In the genomic region with DNA sequence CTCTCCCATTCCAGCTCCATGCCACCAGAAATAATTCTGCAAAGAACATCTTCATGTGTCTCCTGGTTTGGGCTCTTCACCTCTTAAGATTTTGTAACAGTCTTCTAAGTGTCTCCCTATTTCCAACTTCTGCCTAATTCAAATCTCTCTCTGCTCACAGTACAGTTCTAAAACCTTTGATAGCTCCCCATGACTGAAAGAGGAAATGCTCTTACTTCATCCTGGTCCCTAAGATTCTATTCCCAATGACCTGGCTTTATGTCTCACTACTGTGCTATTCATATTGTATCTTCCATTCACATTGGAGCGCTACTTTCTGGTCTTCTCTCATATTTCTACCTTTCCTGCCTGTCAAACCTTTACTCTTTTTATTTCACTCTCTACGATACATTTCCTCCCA, we compare ENCODE assay signal across 18 cellular contexts. TPM values are rescaled to one million over a fixed set of nuclear protein-coding genes. Genes with fewer than 3 reads are reported as not detected.
DNase-seq lines count a peak whose midpoint lies in the region; ATAC-seq and TF ChIP-seq lines count a peak whose summit lies in the region.
"Had no signal": no experiment of that assay in that cellular context is flagged by ENCODE, and none has a peak within 500 bp of the region (broad histone marks: within the 10 kb centered on the region; RNA-seq: fewer than 3 reads in every experiment).

No MANE protein-coding gene starts in this region.

- peaks cover 19% of the 10 kb centered on the region for H3K36me3 Mint-ChIP-seq in activated T-helper 1 cell treated with anti-CD3 and anti-CD28 coated beads, Interleukin-12 subunit alpha, Interleukin-12 subunit beta, Interleukin-2, Interleukin-4 antibody, amounts not matched to agents 30 ng/mL and 10 ng/mL and 1 ng/mL, durations not matched to agents 14 hours and 24 hours and 36 hours (ENCODE audit: low read depth)

- H3K27ac ChIP-seq in DOHH2 (ENCODE audit: low read depth, low read length): 0 out of 2 replicates have a peak overlapping the region, but pooled peaks have one; percentile 10
- peak overlapping the region; percentile 97 for H3K27ac ChIP-seq in neutrophil

- intact Hi-C loops in activated T-helper 1 cell treated with anti-CD3 and anti-CD28 coated beads, Interleukin-12 subunit alpha, Interleukin-12 subunit beta, Interleukin-2, Interleukin-4 antibody, amounts not matched to agents 30 ng/mL and 10 ng/mL and 1 ng/mL, durations not matched to agents 14 hours and 24 hours and 36 hours (cut with micrococcal nuclease): loop anchor here (5.0 kb wide), 1 partner anchor 1030 kb away; a partner anchor contains a TSS

- peak overlapping the region; percentile 96 for H3K4me3 ChIP-seq in DOHH2 (ENCODE audit: low read length)
- H3K4me3 ChIP-seq in neutrophil (ENCODE audit: low read depth in 1 of 2, low read length in 1 of 2): peak overlapping the region; percentile 2 to 91

- H3K4me1 ChIP-seq in DOHH2 (ENCODE audit: control insufficient read depth, low read length) (peaks cover 72% of the 10 kb centered on the region), neutrophil (ENCODE audit: control insufficient read depth in 1 of 2, insufficient read depth in 1 of 2, low read depth in 1 of 2, low read length in 1 of 2) (peaks cover 50 to 56% of the 10 kb centered on the region in 2 experiments)

- ATAC-seq in GM21737 (IDR thresholded peaks at IDR 0.05; ENCODE audit: unreplicated experiment): no peak
- ATAC-seq: left lobe of liver, right cardiac atrium had no signal

- DNase-seq in SIG-M5 treated with dmso at 0.1 percent for 504 hours (lab: John Stamatoyannopoulos, UW; ENCODE audit: unreplicated experiment) (peak; percentile 46), SIG-M5 (lab: John Stamatoyannopoulos, UW) (no peak), SK-N-DZ (ENCODE audit: low spot score) (no peak), NCI-H2107 treated with DMSO at 0.1 percent for 48 hours (lab: John Stamatoyannopoulos, UW; ENCODE audit: unreplicated experiment) (no peak)
- no peak for DNase-seq in activated T-helper 1 cell treated with anti-CD3 and anti-CD28 coated beads, Interleukin-12 subunit alpha, Interleukin-12 subunit beta, Interleukin-2, Interleukin-4 antibody, amounts not matched to agents 30 ng/mL and 10 ng/mL and 1 ng/mL, durations not matched to agents 14 hours and 24 hours and 36 hours (ENCODE audit: low spot score)
- DNase-seq: 8988T; activated CD8-positive, alpha-beta memory T cell treated with anti-CD3 and anti-CD28 coated beads, Interleukin-2, amount 50 U/mL, for 4 hours; esophagus squamous epithelium; HCEC 1CT; NCI-H187 treated with DMSO at 0.1 percent for 48 hours; right cardiac atrium; stimulated activated CD4-positive, alpha-beta T cell treated with anti-CD3 and anti-CD28 coated beads, Interleukin-4, amount 100 ng/mL, for 4 hours; stimulated activated naive CD4-positive, alpha-beta T cell treated with Interleukin-2 at 50 U/mL for 16 hours had no signal

- H3K79me2 ChIP-seq in DOHH2 (ENCODE audit: control insufficient read depth, low read length): peaks cover 44% of the 10 kb centered on the region

- H3K27ac Mint-ChIP-seq in activated T-helper 1 cell treated with anti-CD3 and anti-CD28 coated beads, Interleukin-12 subunit alpha, Interleukin-12 subunit beta, Interleukin-2, Interleukin-4 antibody, amounts not matched to agents 30 ng/mL and 10 ng/mL and 1 ng/mL, durations not matched to agents 14 hours and 24 hours and 36 hours: peak overlapping the region; percentile 10

- no peaks in the 10 kb centered on the region for H4K20me1 ChIP-seq in DOHH2 (ENCODE audit: control insufficient read depth, insufficient read depth, low read depth, low read length)

- H3K9me3 Mint-ChIP-seq in activated T-helper 1 cell treated with anti-CD3 and anti-CD28 coated beads, Interleukin-12 subunit alpha, Interleukin-12 subunit beta, Interleukin-2, Interleukin-4 antibody, amounts not matched to agents 30 ng/mL and 10 ng/mL and 1 ng/mL, durations not matched to agents 14 hours and 24 hours and 36 hours: peaks cover 12% of the 10 kb centered on the region

- H3K4me1 Mint-ChIP-seq in activated T-helper 1 cell treated with anti-CD3 and anti-CD28 coated beads, Interleukin-12 subunit alpha, Interleukin-12 subunit beta, Interleukin-2, Interleukin-4 antibody, amounts not matched to agents 30 ng/mL and 10 ng/mL and 1 ng/mL, durations not matched to agents 14 hours and 24 hours and 36 hours (ENCODE audit: low read depth): peaks cover 54% of the 10 kb centered on the region

- H3K36me3 ChIP-seq in DOHH2 (ENCODE audit: control insufficient read depth, low read length) (peaks cover 3% of the 10 kb centered on the region; the same call in 1 of the 2 replicates), neutrophil (no peaks in the 10 kb centered on the region)
- H3K36me3 ChIP-seq: esophagus squamous epithelium had no signal

- H3K27me3 ChIP-seq in DOHH2 (ENCODE audit: control insufficient read depth, low read length): no peaks in the 10 kb centered on the region
- H3K27me3 ChIP-seq in neutrophil: no peaks in the 10 kb centered on the region
- H3K27me3 ChIP-seq: ascending aorta, esophagus squamous epithelium had no signal

- TF ChIP-seq CTCF in DOHH2 (IDR thresholded peaks at IDR 0.05; ENCODE audit: low read depth, low read length, poor library complexity, severe bottlenecking): no peak
- no peak for TF ChIP-seq CTCF in neutrophil (IDR thresholded peaks at IDR 0.05)

- H3K9me2 ChIP-seq in DOHH2 (replicated peaks; ENCODE audit: control insufficient read depth, low read length): no peaks in the 10 kb centered on the region

- H3K9me3 ChIP-seq in DOHH2 (ENCODE audit: control insufficient read depth, insufficient read depth, low read length) (no peaks in the 10 kb centered on the region), neutrophil (no peaks in the 10 kb centered on the region)

- peaks cover 8% of the 10 kb centered on the region; the same call in 1 of the 2 replicates for H3F3A ChIP-seq in DOHH2 (ENCODE audit: control insufficient read depth, insufficient read depth)

- peak overlapping the region; percentile 39 for H3K4me3 Mint-ChIP-seq in activated T-helper 1 cell treated with anti-CD3 and anti-CD28 coated beads, Interleukin-12 subunit alpha, Interleukin-12 subunit beta, Interleukin-2, Interleukin-4 antibody, amounts not matched to agents 30 ng/mL and 10 ng/mL and 1 ng/mL, durations not matched to agents 14 hours and 24 hours and 36 hours

- H3K27me3 Mint-ChIP-seq in activated T-helper 1 cell treated with anti-CD3 and anti-CD28 coated beads, Interleukin-12 subunit alpha, Interleukin-12 subunit beta, Interleukin-2, Interleukin-4 antibody, amounts not matched to agents 30 ng/mL and 10 ng/mL and 1 ng/mL, durations not matched to agents 14 hours and 24 hours and 36 hours (ENCODE audit: insufficient read depth): no peaks in the 10 kb centered on the region

- peak overlapping the region; percentile 95 for H3K4me2 ChIP-seq in DOHH2 (ENCODE audit: low read length)

RNA-seq across cellular contexts. Expression of a gene that starts 1.6 kb away (rescaled TPM):
- 3.1 and 3.4 TPM in 2 replicates for total RNA-seq in activated T-helper 1 cell treated with anti-CD3 and anti-CD28 coated beads, Interleukin-12 subunit alpha, Interleukin-12 subunit beta, Interleukin-2, Interleukin-4 antibody, amounts not matched to agents 30 ng/mL and 10 ng/mL and 1 ng/mL, durations not matched to agents 14 hours and 24 hours and 36 hours
- 27.1 and 27.5 TPM in 2 replicates for polyA plus RNA-seq in SK-N-DZ (2014; cell fraction: cytosol; rRNA removed)
- polyA plus RNA-seq in SK-N-DZ (2014; cell fraction: nucleus; rRNA removed): 22.5 and 30.0 TPM in 2 replicates
